ENCODE assay signal across 27 cellular contexts in genomic region chr2:171253900-171254447, GRCh38.
"Had no signal": no experiment of that assay in that cellular context is flagged by ENCODE, and none has a peak within 500 bp of the region (broad histone marks: within the 10 kb centered on the region; RNA-seq: fewer than 3 reads in every experiment).

No MANE protein-coding gene starts in this region.

- H3K36me3 ChIP-seq: cardiac muscle cell, left ventricle myocardium inferior, neutrophil, ovary, prostate gland, upper lobe of left lung had no signal

- H3K36me3 Mint-ChIP-seq: natural killer cell had no signal

- H3K4me3 Mint-ChIP-seq: activated CD4-positive, alpha-beta memory T cell treated with anti-CD3 and anti-CD28 coated beads, Interleukin-2, amount 10 ng/mL, durations not matched to agents 7 days and 5 days; activated CD4-positive, alpha-beta T cell treated with anti-CD3 and anti-CD28 coated beads, Interleukin-2, amount 10 ng/mL, durations not matched to agents 24 days and 14 days; activated CD8-positive, alpha-beta memory T cell treated with anti-CD3 and anti-CD28 coated beads, Interleukin-2, amount 10 ng/mL, durations not matched to agents 7 days and 5 days; activated naive CD4-positive, alpha-beta T cell treated with anti-CD3 and anti-CD28 coated beads, Interleukin-2, amount 10 ng/mL, durations not matched to agents 7 days and 5 days; activated naive CD8-positive, alpha-beta T cell treated with anti-CD3 and anti-CD28 coated beads, Interleukin-2, amount 50 U/mL, for 24 hours; natural killer cell; stimulated activated naive B cell treated with anti-CD40 and anti-IgM and Interleukin-4, amounts not matched to agents 10 μg/mL and 1 μg/mL and 100 μg/mL, for 72 hours; T-helper 17 cell had no signal

- H3K9me3 ChIP-seq: ovary, prostate gland, testis had no signal

- H3K4me1 Mint-ChIP-seq: natural killer cell had no signal

- ATAC-seq: activated CD4-positive, CD25-positive, alpha-beta regulatory T cell treated with anti-CD3 and anti-CD28 coated beads, Interleukin-2, amount 50 U/mL, for 24 hours; activated CD8-positive, alpha-beta memory T cell treated with anti-CD3 and anti-CD28 coated beads, Interleukin-2, amount 10 ng/mL, durations not matched to agents 7 days and 5 days; activated naive CD8-positive, alpha-beta T cell treated with anti-CD3 and anti-CD28 coated beads, Interleukin-2, amount 50 U/mL, for 24 hours; foreskin keratinocyte; natural killer cell; right cardiac atrium; stimulated activated naive B cell treated with anti-CD40 and anti-IgM and Interleukin-4, amounts not matched to agents 10 μg/mL and 1 μg/mL and 100 μg/mL, for 72 hours; T-helper 17 cell had no signal

- H3K9me3 Mint-ChIP-seq: natural killer cell; stimulated activated naive B cell treated with anti-CD40 and anti-IgM and Interleukin-4, amounts not matched to agents 10 μg/mL and 1 μg/mL and 100 μg/mL, for 72 hours had no signal

- DNase-seq: activated CD4-positive, alpha-beta memory T cell treated with anti-CD3 and anti-CD28 coated beads, Interleukin-2, amount 10 ng/mL, durations not matched to agents 7 days and 5 days; activated CD4-positive, alpha-beta T cell treated with anti-CD3 and anti-CD28 coated beads, Interleukin-2, amount 10 ng/mL, durations not matched to agents 24 days and 14 days; activated CD8-positive, alpha-beta memory T cell treated with anti-CD3 and anti-CD28 coated beads, Interleukin-2, amount 10 ng/mL, durations not matched to agents 7 days and 5 days; activated effector memory CD4-positive, alpha-beta T cell treated with anti-CD3 and anti-CD28 coated beads, Interleukin-2, amount 50 U/mL, for 16 hours; activated naive CD4-positive, alpha-beta T cell treated with anti-CD3 and anti-CD28 coated beads, Interleukin-2, amount 10 ng/mL, durations not matched to agents 7 days and 5 days; activated naive CD8-positive, alpha-beta T cell treated with anti-CD3 and anti-CD28 coated beads, Interleukin-2, amount 50 U/mL, for 24 hours; activated T-cell treated with anti-CD3 and anti-CD28 coated beads for 4 hours; erythroblast; foreskin keratinocyte; glutamatergic neuron; hippocampal formation; kidney glomerular epithelial cell; left ventricle myocardium inferior; natural killer cell; ovary; right cardiac atrium; stimulated activated CD4-positive, alpha-beta T cell treated with anti-CD3 and anti-CD28 coated beads, Interleukin-2, amount 100 ng/mL, for 24 hours; stimulated activated naive B cell treated with anti-CD40 and anti-IgM and Interleukin-4, amounts not matched to agents 10 μg/mL and 1 μg/mL and 100 μg/mL, for 72 hours; SW 1271; T-helper 17 cell; testis; upper lobe of left lung had no signal

- H3K27ac Mint-ChIP-seq: activated CD4-positive, alpha-beta memory T cell treated with anti-CD3 and anti-CD28 coated beads, Interleukin-2, amount 10 ng/mL, durations not matched to agents 7 days and 5 days; activated CD4-positive, alpha-beta T cell treated with anti-CD3 and anti-CD28 coated beads, Interleukin-2, amount 10 ng/mL, durations not matched to agents 24 days and 14 days; activated CD8-positive, alpha-beta memory T cell treated with anti-CD3 and anti-CD28 coated beads, Interleukin-2, amount 10 ng/mL, durations not matched to agents 7 days and 5 days; activated naive CD4-positive, alpha-beta T cell treated with anti-CD3 and anti-CD28 coated beads, Interleukin-2, amount 10 ng/mL, durations not matched to agents 7 days and 5 days; activated naive CD8-positive, alpha-beta T cell treated with anti-CD3 and anti-CD28 coated beads, Interleukin-2, amount 50 U/mL, for 24 hours; natural killer cell; stimulated activated naive B cell treated with anti-CD40 and anti-IgM and Interleukin-4, amounts not matched to agents 10 μg/mL and 1 μg/mL and 100 μg/mL, for 72 hours; T-helper 17 cell had no signal

- H3K27me3 ChIP-seq: cardiac muscle cell, foreskin keratinocyte, neutrophil, ovary, testis, upper lobe of left lung had no signal

- H3K27ac ChIP-seq: cardiac muscle cell, foreskin keratinocyte, left ventricle myocardium inferior, neutrophil, ovary, prostate gland, skin epidermis, testis, upper lobe of left lung had no signal

- H3K4me3 ChIP-seq: cardiac muscle cell, left ventricle myocardium inferior, ovary, prostate gland, skin epidermis, testis, upper lobe of left lung had no signal

- H3K27me3 Mint-ChIP-seq: activated CD4-positive, alpha-beta T cell treated with anti-CD3 and anti-CD28 coated beads, Interleukin-2, amount 10 ng/mL, durations not matched to agents 24 days and 14 days; activated CD8-positive, alpha-beta memory T cell treated with anti-CD3 and anti-CD28 coated beads, Interleukin-2, amount 10 ng/mL, durations not matched to agents 7 days and 5 days; T-helper 17 cell had no signal

- H3K4me1 ChIP-seq: foreskin keratinocyte, left ventricle myocardium inferior, prostate gland, testis, upper lobe of left lung had no signal
